In genomic region chr14:39977198-39977597, GRCh38 we compare ENCODE assay signal across 21 cellular contexts.
DNase-seq lines count a peak whose midpoint lies in the region; ATAC-seq, FAIRE-seq and TF ChIP-seq lines count a peak whose summit lies in the region.
"Had no signal": no experiment of that assay in that cellular context is flagged by ENCODE, and none has a peak within 500 bp of the region (broad histone marks: within the 10 kb centered on the region; RNA-seq: fewer than 3 reads in every experiment).

No MANE protein-coding gene starts in this region.

- TF ChIP-seq POLR2A in HepG2 (IDR thresholded peaks at IDR 0.05; ENCODE audit: insufficient read depth in 1 of 2, low read depth in 2 of 2, low read length in 2 of 2), result no peak

- H4K20me1 ChIP-seq in HepG2 (ENCODE audit: insufficient read depth, low read length), result no peaks in the 10 kb centered on the region
- H4K20me1 ChIP-seq in osteoblast (ENCODE audit: insufficient read depth, low read length), result no peaks in the 10 kb centered on the region

- TF ChIP-seq CTCF in neural crest cell (conservative IDR thresholded peaks at IDR 0.05) (no peak), HepG2 (CRISPR knock-in tag; IDR thresholded peaks at IDR 0.05) (no peak), osteoblast (IDR thresholded peaks at IDR 0.05; ENCODE audit: extremely low read depth, low read depth, low read length) (no peak)

- H3K27me3 ChIP-seq in HepG2 (ENCODE audit: control insufficient read depth in 1 of 2, insufficient read depth in 2 of 2, low read length in 2 of 2) (no peaks in the 10 kb centered on the region), osteoblast (ENCODE audit: insufficient read depth, low read length) (no peaks in the 10 kb centered on the region)

- H3K4me2 ChIP-seq in HepG2 (ENCODE audit: low read depth, low read length) (no peak overlapping the region), osteoblast (ENCODE audit: insufficient read depth, low read length) (no peak overlapping the region)

- H3K9me3 ChIP-seq in HepG2 (ENCODE audit: low read length), result no peaks in the 10 kb centered on the region
- H3K9me3 ChIP-seq in osteoblast (ENCODE audit: low read depth, low read length), result peaks cover 2% of the 10 kb centered on the region

- no peak overlapping the region for H3K9ac ChIP-seq in HepG2 (ENCODE audit: insufficient read depth, low read depth, low read length)

- H3K4me1 ChIP-seq in HepG2 (ENCODE audit: insufficient read depth, low read length), result no peaks in the 10 kb centered on the region
- H3K4me1 ChIP-seq in osteoblast (ENCODE audit: insufficient read depth, low read length), result no peaks in the 10 kb centered on the region

- H3K27me3 Mint-ChIP-seq in neural crest cell (ENCODE audit: low read depth), result no peaks in the 10 kb centered on the region
- H3K27me3 Mint-ChIP-seq: IgD-negative memory B cell had no signal

- H3K27ac ChIP-seq in HepG2 (ENCODE audit: extremely low read length, insufficient read depth, low read length), result no peak overlapping the region
- no peak overlapping the region for H3K27ac ChIP-seq in osteoblast (ENCODE audit: low read depth, low read length)
- H3K27ac ChIP-seq: 22Rv1, HL-60 had no signal

- peak; percentile 8 for DNase-seq in DMS53 (lab: John Stamatoyannopoulos, UW)
- no peak for DNase-seq in DMS53 treated with DMSO at 0.1 percent for 48 hours (lab: John Stamatoyannopoulos, UW; ENCODE audit: unreplicated experiment)
- peak; percentile 24 for DNase-seq in NCI-H146 treated with DMSO at 0.1 percent for 48 hours (lab: John Stamatoyannopoulos, UW; ENCODE audit: unreplicated experiment)
- peak; percentile 88 for DNase-seq in NCI-H748 (lab: John Stamatoyannopoulos, UW; ENCODE audit: unreplicated experiment)
- no peak for DNase-seq in neural crest cell (ENCODE audit: low read depth, low spot score)
- DNase-seq in HepG2 (ENCODE audit: low spot score), result no peak
- no peak for DNase-seq in OCI-M1 (lab: John Stamatoyannopoulos, UW)
- no peak for DNase-seq in osteoblast (ENCODE audit: insufficient read length, low spot score, missing footprints)
- DNase-seq: GDM1, H7, HFFc6, Karpas-422, NCI-H1048, NCI-H2107, NCI-H446 treated with DMSO at 0.1 percent for 48 hours, NCI-H774 had no signal

- H3K4me3 ChIP-seq in HepG2 (replicated peaks in 1 of 3; ENCODE audit: insufficient read depth in 1 of 3, low read depth in 2 of 3, low read length in 3 of 3) (no peak overlapping the region), osteoblast (ENCODE audit: insufficient read depth, low read length) (no peak overlapping the region)

- in situ Hi-C loops in HepG2 (cut with HindIII; ENCODE audit: extremely low pct_ligation_motif_present, low pct_unique_long_range_greater_than_20kb), result no loop called here

- no TSS peak for BruUV-seq in HepG2 (replicated peaks; lab: Mats Ljungman, UMichigan)

- TF ChIP-seq EP300 in HepG2 (IDR thresholded peaks at IDR 0.05; ENCODE audit: low read depth in 2 of 2, low read length in 2 of 2) (no peak), HepG2 (CRISPR knock-in tag; IDR thresholded peaks at IDR 0.05; ENCODE audit: borderline replicate concordance) (no peak)

- intact Hi-C loops in HepG2 (cut with micrococcal nuclease; ENCODE audit: unreplicated experiment), result no loop called here

- no peaks in the 10 kb centered on the region for H3K4me1 Mint-ChIP-seq in neural crest cell
- H3K4me1 Mint-ChIP-seq: IgD-negative memory B cell had no signal

- no peak overlapping the region for H2AFZ ChIP-seq in HepG2 (ENCODE audit: low read length)
- no peak overlapping the region for H2AFZ ChIP-seq in osteoblast (ENCODE audit: low read length)

- H3K4me3 Mint-ChIP-seq in neural crest cell, result no peak overlapping the region
- H3K4me3 Mint-ChIP-seq: CD14-positive monocyte, HFFc6, IgD-negative memory B cell had no signal

- FAIRE-seq in HepG2 (lab: Jason Lieb, UNC), result no peak
- FAIRE-seq: HTR-8/SVneo had no signal

- no peak for ATAC-seq in HepG2

- no peaks in the 10 kb centered on the region for H3K9me3 Mint-ChIP-seq in neural crest cell

- WGBS in HepG2 (ENCODE audit: low lambda C conversion rate), result under 1% methylated on average over 3 of the region's 3 CpGs

- no peak for TF ChIP-seq RAD21 in HepG2 (CRISPR knock-in tag; IDR thresholded peaks at IDR 0.05)

- no peaks in the 10 kb centered on the region for H3K36me3 Mint-ChIP-seq in neural crest cell (ENCODE audit: low read depth)
- H3K36me3 Mint-ChIP-seq: CD14-positive monocyte, IgD-negative memory B cell had no signal

- H3K36me3 ChIP-seq in HepG2 (replicated peaks in 1 of 2; ENCODE audit: control insufficient read depth in 1 of 2, insufficient read depth in 2 of 2, low read length in 2 of 2) (no peaks in the 10 kb centered on the region), osteoblast (ENCODE audit: insufficient read depth, low read length) (no peaks in the 10 kb centered on the region)

- H3K79me2 ChIP-seq in HepG2 (ENCODE audit: insufficient read depth, low read length) (no peaks in the 10 kb centered on the region), osteoblast (ENCODE audit: insufficient read depth, low read length) (no peaks in the 10 kb centered on the region)

- CTCF ChIA-PET in HepG2 (lab: Yijun Ruan, JAX; ENCODE audit: low intra/inter-chr PET ratio, low total read pairs), result no interaction called here

- H3K27ac Mint-ChIP-seq in neural crest cell (ENCODE audit: unreplicated experiment), result peak overlapping the region; percentile 76
- H3K27ac Mint-ChIP-seq: CD14-positive monocyte, HFFc6, IgD-negative memory B cell had no signal

- POLR2A ChIA-PET in HepG2 (lab: Yijun Ruan, JAX), result no interaction called here

TF ChIP-seq in HepG2, 621 proteins besides CTCF, POLR2A, EP300 and RAD21:
- no peak for TF ChIP-seq ZNF598 (CRISPR knock-in tag; IDR thresholded peaks at IDR 0.05; ENCODE audit: borderline replicate concordance)
- TF ChIP-seq ZNF432 (CRISPR knock-in tag; IDR thresholded peaks at IDR 0.05; ENCODE audit: borderline replicate concordance), result no peak
- no peak for TF ChIP-seq ZNF292 (CRISPR knock-in tag; IDR thresholded peaks at IDR 0.05; ENCODE audit: borderline replicate concordance, low read depth)
- no peak for TF ChIP-seq ZNF780A (CRISPR knock-in tag; IDR thresholded peaks at IDR 0.05)
- TF ChIP-seq HNF4A (CRISPR knock-in tag; IDR thresholded peaks at IDR 0.05), result no peak
- TF ChIP-seq BRD4 (CRISPR knock-in tag; IDR thresholded peaks at IDR 0.05), result no peak
- TF ChIP-seq, protein P1, sequence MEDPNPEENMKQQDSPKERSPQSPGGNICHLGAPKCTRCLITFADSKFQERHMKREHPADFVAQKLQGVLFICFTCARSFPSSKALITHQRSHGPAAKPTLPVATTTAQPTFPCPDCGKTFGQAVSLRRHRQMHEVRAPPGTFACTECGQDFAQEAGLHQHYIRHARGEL (CRISPR knock-in tag; IDR thresholded peaks at IDR 0.05), result no peak
- no peak for TF ChIP-seq ZNF720 (CRISPR knock-in tag; IDR thresholded peaks at IDR 0.05)
- no peak for TF ChIP-seq ZBTB7A (CRISPR knock-in tag; IDR thresholded peaks at IDR 0.05)
- no peak for TF ChIP-seq ZNF235 (CRISPR knock-in tag; IDR thresholded peaks at IDR 0.05; ENCODE audit: borderline replicate concordance)
TF ChIP-seq in HepG2: peak in this region for 0.

Comparison
In these comparisons a context has a peak if more than half of its experiments do, and no peak if none do; other contexts are left out.
1. DNase-seq: peak in DMS53 (single experiment), NCI-H146 treated with DMSO at 0.1 percent for 48 hours (single experiment) and NCI-H748 (single experiment); none in DMS53 treated with DMSO at 0.1 percent for 48 hours (single experiment), neural crest cell (single experiment), HepG2 (single experiment), OCI-M1 (single experiment) and osteoblast (single experiment).